In genomic region chr3:150605998-150606641, GRCh38 we compare ENCODE assay signal across 12 cellular contexts. TPM values are rescaled to one million over a fixed set of nuclear protein-coding genes. Genes with fewer than 3 reads are reported as not detected.
DNase-seq lines count a peak whose midpoint lies in the region; ATAC-seq lines count a peak whose summit lies in the region.
"Had no signal": no experiment of that assay in that cellular context is flagged by ENCODE, and none has a peak within 500 bp of the region (broad histone marks: within the 10 kb centered on the region; RNA-seq: fewer than 3 reads in every experiment).

No MANE protein-coding gene starts in this region.

- peak overlapping the region; percentile 43 for H3K27ac Mint-ChIP-seq in stimulated activated naive CD8-positive, alpha-beta T cell treated with anti-CD3 and anti-CD28 coated beads, Interleukin-15, Interleukin-2, amounts not matched to agents 100 ng/mL and 50 ng/mL, for 24 hours
- peak overlapping the region; percentile 39 for H3K27ac Mint-ChIP-seq in T-helper 1 cell treated with Interleukin-12 subunit alpha and Interleukin-12 subunit beta and Interleukin-4 antibody, amounts not matched to agents 30 μg/mL and 1 μg/mL, for 36 hours

- intact Hi-C loops in posterior cingulate gyrus (cut with DNase I) (no loop called here), sciatic nerve (cut with DNase I) (no loop called here)

- H3K36me3 ChIP-seq in iPS-20b (ENCODE audit: insufficient read depth, low read depth, low read length) = peaks cover 12% of the 10 kb centered on the region; the same call in 1 of the 2 replicates
- H3K36me3 ChIP-seq: tibial artery had no signal

- no peaks in the 10 kb centered on the region for H3K27me3 Mint-ChIP-seq in stimulated activated naive CD8-positive, alpha-beta T cell treated with anti-CD3 and anti-CD28 coated beads, Interleukin-15, Interleukin-2, amounts not matched to agents 100 ng/mL and 50 ng/mL, for 24 hours
- no peaks in the 10 kb centered on the region for H3K27me3 Mint-ChIP-seq in T-helper 1 cell treated with Interleukin-12 subunit alpha and Interleukin-12 subunit beta and Interleukin-4 antibody, amounts not matched to agents 30 μg/mL and 1 μg/mL, for 36 hours (ENCODE audit: low read depth)

- ATAC-seq in stimulated activated naive CD8-positive, alpha-beta T cell treated with anti-CD3 and anti-CD28 coated beads, Interleukin-15, Interleukin-2, amounts not matched to agents 100 U/mL and 50 U/mL, for 24 hours = no peak
- ATAC-seq in HG03095 (IDR thresholded peaks at IDR 0.05; ENCODE audit: unreplicated experiment) (no peak), sciatic nerve (no peak)

- H3K9ac ChIP-seq in iPS-20b (ENCODE audit: low read depth, low read length) = no peak overlapping the region

- H3K4me3 ChIP-seq in iPS-20b (ENCODE audit: low read length) = peak overlapping the region; percentile 32; the same call in 1 of the 2 replicates
- H3K4me3 ChIP-seq: tibial artery had no signal

- DNase-seq in stimulated activated naive CD8-positive, alpha-beta T cell treated with anti-CD3 and anti-CD28 coated beads, Interleukin-15, Interleukin-2, amounts not matched to agents 100 U/mL and 50 U/mL, for 24 hours = no peak
- no peak for DNase-seq in NCI-H2029 (lab: John Stamatoyannopoulos, UW)
- no peak for DNase-seq in posterior cingulate gyrus
- DNase-seq in sciatic nerve (ENCODE audit: low spot score) = no peak
- DNase-seq: Caco-2; cortex of kidney; stimulated activated CD4-positive, alpha-beta T cell treated with anti-CD3 and anti-CD28 coated beads, Interleukin-12 subunit alpha, Interleukin-12 subunit beta, amount 100 ng/mL, for 4 hours; tibial artery had no signal

- no peak overlapping the region for H3K27ac ChIP-seq in iPS-20b (ENCODE audit: low read length)

- H3K4me3 Mint-ChIP-seq in stimulated activated naive CD8-positive, alpha-beta T cell treated with anti-CD3 and anti-CD28 coated beads, Interleukin-15, Interleukin-2, amounts not matched to agents 100 ng/mL and 50 ng/mL, for 24 hours = peak overlapping the region; percentile 76
- peak overlapping the region; percentile 66 for H3K4me3 Mint-ChIP-seq in T-helper 1 cell treated with Interleukin-12 subunit alpha and Interleukin-12 subunit beta and Interleukin-4 antibody, amounts not matched to agents 30 μg/mL and 1 μg/mL, for 36 hours

- peaks cover 49% of the 10 kb centered on the region for H3K36me3 Mint-ChIP-seq in stimulated activated naive CD8-positive, alpha-beta T cell treated with anti-CD3 and anti-CD28 coated beads, Interleukin-15, Interleukin-2, amounts not matched to agents 100 ng/mL and 50 ng/mL, for 24 hours (ENCODE audit: low read depth)
- H3K36me3 Mint-ChIP-seq in T-helper 1 cell treated with Interleukin-12 subunit alpha and Interleukin-12 subunit beta and Interleukin-4 antibody, amounts not matched to agents 30 μg/mL and 1 μg/mL, for 36 hours (ENCODE audit: low read depth) = peaks cover 30% of the 10 kb centered on the region

- no peaks in the 10 kb centered on the region for H3K9me3 Mint-ChIP-seq in stimulated activated naive CD8-positive, alpha-beta T cell treated with anti-CD3 and anti-CD28 coated beads, Interleukin-15, Interleukin-2, amounts not matched to agents 100 ng/mL and 50 ng/mL, for 24 hours
- H3K9me3 Mint-ChIP-seq in T-helper 1 cell treated with Interleukin-12 subunit alpha and Interleukin-12 subunit beta and Interleukin-4 antibody, amounts not matched to agents 30 μg/mL and 1 μg/mL, for 36 hours = no peaks in the 10 kb centered on the region

- H3K27me3 ChIP-seq in iPS-20b (ENCODE audit: insufficient read depth, low read length) = no peaks in the 10 kb centered on the region
- H3K27me3 ChIP-seq: tibial artery had no signal

- H3K4me1 ChIP-seq in iPS-20b (ENCODE audit: insufficient read depth, low read length) = peaks cover 13% of the 10 kb centered on the region

- peaks cover 88% of the 10 kb centered on the region for H3K4me1 Mint-ChIP-seq in stimulated activated naive CD8-positive, alpha-beta T cell treated with anti-CD3 and anti-CD28 coated beads, Interleukin-15, Interleukin-2, amounts not matched to agents 100 ng/mL and 50 ng/mL, for 24 hours (ENCODE audit: low read depth)
- peaks cover 64% of the 10 kb centered on the region for H3K4me1 Mint-ChIP-seq in T-helper 1 cell treated with Interleukin-12 subunit alpha and Interleukin-12 subunit beta and Interleukin-4 antibody, amounts not matched to agents 30 μg/mL and 1 μg/mL, for 36 hours (ENCODE audit: low read depth)

- H3K9me3 ChIP-seq in iPS-20b (ENCODE audit: insufficient read depth, low read depth, low read length) = no peaks in the 10 kb centered on the region
- H3K9me3 ChIP-seq: Caco-2, tibial artery had no signal

RNA-seq across cellular contexts. Expression of gene SELENOT, which starts 3.0 kb away (rescaled TPM):
- 93.5 TPM for total RNA-seq in sciatic nerve

RNA-seq across cellular contexts. Expression of gene EIF2A, which starts 59.5 kb away (rescaled TPM):
- total RNA-seq in sciatic nerve = 70.9 TPM

RNA-seq across cellular contexts. Expression of gene SERP1, which starts 59.8 kb away (rescaled TPM):
- 72.3 TPM for total RNA-seq in sciatic nerve
